ENCODE assay signal across 9 cellular contexts in genomic region chr1:207077470-207078377, GRCh38. TPM values are rescaled to one million over a fixed set of nuclear protein-coding genes. Genes with fewer than 3 reads are reported as not detected.
DNase-seq lines count a peak whose midpoint lies in the region; ATAC-seq and TF ChIP-seq lines count a peak whose summit lies in the region.
"Had no signal": no experiment of that assay in that cellular context is flagged by ENCODE, and none has a peak within 500 bp of the region (broad histone marks: within the 10 kb centered on the region; RNA-seq: fewer than 3 reads in every experiment).

No MANE protein-coding gene starts in this region.

- H3K9ac ChIP-seq in SK-N-MC (ENCODE audit: insufficient read length) (no peak overlapping the region), parathyroid adenoma (no peak overlapping the region)

- H3K9me3 ChIP-seq in SK-N-MC (ENCODE audit: low read depth, low read length), result no peaks in the 10 kb centered on the region
- H3K9me3 ChIP-seq in gastroesophageal sphincter, result no peaks in the 10 kb centered on the region
- no peaks in the 10 kb centered on the region for H3K9me3 ChIP-seq in parathyroid adenoma (ENCODE audit: control insufficient read depth, low read length)

- no peaks in the 10 kb centered on the region for H3K9me3 Mint-ChIP-seq in activated naive CD4-positive, alpha-beta T cell treated with anti-CD3 and anti-CD28 coated beads for 36 hours
- H3K9me3 Mint-ChIP-seq: stimulated activated naive CD8-positive, alpha-beta T cell treated with anti-CD3 and anti-CD28 coated beads, Interleukin-15, Interleukin-2, amounts not matched to agents 100 ng/mL and 50 ng/mL, for 24 hours had no signal

- H3K27ac ChIP-seq in SK-N-MC (no peak overlapping the region), gastroesophageal sphincter (no peak overlapping the region), parathyroid adenoma (no peak overlapping the region)

- WGBS in gastroesophageal sphincter (ENCODE audit: low coverage in 1 of 2), 2 donors, result 29 to 40% methylated on average over 6 of the region's 6 CpGs

- H3K27me3 Mint-ChIP-seq in activated naive CD4-positive, alpha-beta T cell treated with anti-CD3 and anti-CD28 coated beads for 36 hours (ENCODE audit: low read depth), result no peaks in the 10 kb centered on the region
- H3K27me3 Mint-ChIP-seq: stimulated activated naive CD8-positive, alpha-beta T cell treated with anti-CD3 and anti-CD28 coated beads, Interleukin-15, Interleukin-2, amounts not matched to agents 100 ng/mL and 50 ng/mL, for 24 hours had no signal

- H3K4me3 ChIP-seq in AG09309 (ENCODE audit: control insufficient read depth, low read depth, low read length) (no peak overlapping the region), SK-N-MC (no peak overlapping the region), gastroesophageal sphincter (no peak overlapping the region), parathyroid adenoma (ENCODE audit: low read depth, low read length) (no peak overlapping the region)

- H2AFZ ChIP-seq in parathyroid adenoma, result no peak overlapping the region

- H3K4me1 ChIP-seq in gastroesophageal sphincter, result peaks cover 0 to 15% (median 12%) of the 10 kb centered on the region in 3 donors
- no peaks in the 10 kb centered on the region for H3K4me1 ChIP-seq in parathyroid adenoma

- ATAC-seq in gastroesophageal sphincter (peak; percentile 91), GM18505 (IDR thresholded peaks at IDR 0.05; ENCODE audit: unreplicated experiment) (no peak)

- no peaks in the 10 kb centered on the region for H3K36me3 Mint-ChIP-seq in activated naive CD4-positive, alpha-beta T cell treated with anti-CD3 and anti-CD28 coated beads for 36 hours (ENCODE audit: low read depth)

- TF ChIP-seq POLR2A in gastroesophageal sphincter (IDR thresholded peaks at IDR 0.05) (no peak), GM18505 (IDR thresholded peaks at IDR 0.05; ENCODE audit: borderline replicate concordance, extremely low read depth, insufficient read depth, insufficient read length) (no peak)

- TF ChIP-seq EP300 in gastroesophageal sphincter (IDR thresholded peaks at IDR 0.05), result no peak

- H3K4me2 ChIP-seq in parathyroid adenoma (ENCODE audit: low read length), result no peak overlapping the region

- TF ChIP-seq CTCF in AG09309 (IDR thresholded peaks at IDR 0.05; ENCODE audit: control insufficient read depth, insufficient read depth, low read depth, low read length, missing control alignments) (peak; percentile 92), gastroesophageal sphincter (IDR thresholded peaks at IDR 0.05) (peak; percentile 77 to 86 (median 83)), parathyroid adenoma (IDR thresholded peaks at IDR 0.05) (peak; percentile 76)

- CTCF ChIA-PET in activated naive CD4-positive, alpha-beta T cell treated with anti-CD3 and anti-CD28 coated beads for 36 hours (lab: Charles Lee), result interaction anchor here (0.8 to 8.4 kb wide), 10 partner anchors 17 to 422 kb away, joined by 3 to 70 read pairs (median 4); partner anchors contain the start of gene PFKFB2

- no peak overlapping the region for H3K27ac Mint-ChIP-seq in activated naive CD4-positive, alpha-beta T cell treated with anti-CD3 and anti-CD28 coated beads for 36 hours
- H3K27ac Mint-ChIP-seq: stimulated activated naive CD8-positive, alpha-beta T cell treated with anti-CD3 and anti-CD28 coated beads, Interleukin-15, Interleukin-2, amounts not matched to agents 100 ng/mL and 50 ng/mL, for 24 hours had no signal

- H3K36me3 ChIP-seq in SK-N-MC (ENCODE audit: insufficient read depth, low read length) (no peaks in the 10 kb centered on the region), gastroesophageal sphincter (peaks cover 0 to 47% of the 10 kb centered on the region in 2 donors), parathyroid adenoma (ENCODE audit: control insufficient read depth, insufficient read depth, low read length) (no peaks in the 10 kb centered on the region)

- intact Hi-C loops in activated naive CD4-positive, alpha-beta T cell treated with anti-CD3 and anti-CD28 coated beads for 36 hours (cut with micrococcal nuclease), result loop anchor here (1.0 to 5.0 kb wide), 4 partner anchors 27 to 343 kb away; no protein-coding TSS in a partner anchor

- H3K27me3 ChIP-seq in gastroesophageal sphincter (no peaks in the 10 kb centered on the region), parathyroid adenoma (ENCODE audit: control insufficient read depth, insufficient read depth, low read length) (no peaks in the 10 kb centered on the region)

- DNase-seq in AG09309 (ENCODE audit: low read depth) (peak; percentile 52), GM19238 (ENCODE audit: insufficient read length, low spot score) (peak; percentile 35), MV-4-11 (lab: John Stamatoyannopoulos, UW) (peak; percentile 79), SK-N-MC (ENCODE audit: low read depth, low spot score) (peak; percentile 65)
- peak; percentile 82 for DNase-seq in activated naive CD4-positive, alpha-beta T cell treated with anti-CD3 and anti-CD28 coated beads for 36 hours

- H3K79me2 ChIP-seq in parathyroid adenoma, result no peaks in the 10 kb centered on the region

- no peak overlapping the region for H3K4me3 Mint-ChIP-seq in activated naive CD4-positive, alpha-beta T cell treated with anti-CD3 and anti-CD28 coated beads for 36 hours
- H3K4me3 Mint-ChIP-seq: stimulated activated naive CD8-positive, alpha-beta T cell treated with anti-CD3 and anti-CD28 coated beads, Interleukin-15, Interleukin-2, amounts not matched to agents 100 ng/mL and 50 ng/mL, for 24 hours had no signal

- H3K4me1 Mint-ChIP-seq in activated naive CD4-positive, alpha-beta T cell treated with anti-CD3 and anti-CD28 coated beads for 36 hours (ENCODE audit: low read depth), result no peaks in the 10 kb centered on the region

RNA-seq across cellular contexts. Expression of gene C4BPB, which starts 10.9 kb away (rescaled TPM):
- 1 to 10 TPM in 1 of 2 experiments, under 1 TPM in 1; 0.81 to 1.1 TPM for total RNA-seq in activated naive CD4-positive, alpha-beta T cell treated with anti-CD3 and anti-CD28 coated beads for 36 hours
- total RNA-seq in gastroesophageal sphincter, result 1 to 10 TPM in 2 of 4 donors, not detected in 2; 1.6 to 2.7 TPM

RNA-seq across cellular contexts. Expression of gene PFKFB2, which starts 24.6 kb away (rescaled TPM):
- 1 to 10 TPM; 3.4 to 6.2 TPM for total RNA-seq in activated naive CD4-positive, alpha-beta T cell treated with anti-CD3 and anti-CD28 coated beads for 36 hours
- 1 to 10 TPM; 3.4 to 6.7 (median 5.3) TPM for total RNA-seq in gastroesophageal sphincter

RNA-seq across cellular contexts. Expression of gene C4BPA, which starts 26.3 kb away (rescaled TPM):
- total RNA-seq in activated naive CD4-positive, alpha-beta T cell treated with anti-CD3 and anti-CD28 coated beads for 36 hours, result not detected
- total RNA-seq in gastroesophageal sphincter, result 1 to 10 TPM in 1 of 4 donors, not detected in 3; 3.1 TPM

RNA-seq across cellular contexts. Expression of gene YOD1, which starts 26.7 kb away (rescaled TPM):
- total RNA-seq in activated naive CD4-positive, alpha-beta T cell treated with anti-CD3 and anti-CD28 coated beads for 36 hours, result 1 to 10 TPM; 8.6 to 8.8 TPM
- 10 to 100 TPM in 1 of 4 donors, 1 to 10 TPM in 3; 6.9 to 11.7 (median 8.8) TPM for total RNA-seq in gastroesophageal sphincter

RNA-seq across cellular contexts. Expression of gene C1orf116, which starts 45.2 kb away (rescaled TPM):
- total RNA-seq in activated naive CD4-positive, alpha-beta T cell treated with anti-CD3 and anti-CD28 coated beads for 36 hours, result not detected
- total RNA-seq in gastroesophageal sphincter, result 1 to 10 TPM in 2 of 4 donors, under 1 TPM in 1, not detected in 1; 0.19 to 3.7 (median 1.4) TPM
